In the genomic region with DNA sequence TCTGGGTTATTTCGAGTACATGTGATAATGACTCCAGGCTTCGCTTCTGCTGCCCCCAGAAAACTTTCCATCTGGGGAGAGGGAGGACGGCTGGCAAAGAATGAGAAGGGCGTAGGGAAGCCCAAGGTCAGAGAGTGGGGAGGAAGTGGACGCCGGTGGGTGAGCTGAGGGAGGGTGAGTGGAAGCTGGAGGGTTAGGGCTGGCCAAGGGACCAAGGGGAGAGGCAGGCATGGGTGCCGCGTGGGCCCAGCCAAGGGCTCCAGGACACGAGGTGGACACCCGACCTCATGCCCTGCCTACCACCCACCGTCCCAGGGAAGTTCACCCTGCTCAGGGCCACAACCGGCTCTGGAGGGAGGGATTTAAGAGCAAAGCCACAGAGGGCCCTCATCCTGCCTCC, we compare ENCODE assay signal across 20 cellular contexts.
"Had no signal": no experiment of that assay in that cellular context is flagged by ENCODE, and none has a peak within 500 bp of the region (broad histone marks: within the 10 kb centered on the region; RNA-seq: fewer than 3 reads in every experiment).

No MANE protein-coding gene starts in this region.

- H3K27me3 ChIP-seq: right lobe of liver had no signal

- ATAC-seq: left colon; mucosa of descending colon; natural killer cell treated with Interleukin-12 subunit alpha and Interleukin-12 subunit beta and Interleukin-15 and Interleukin-18, amount 100 ng/mL, for 72 hours; psoas muscle; right lobe of liver; stimulated activated naive B cell treated with anti-CD40 and anti-IgM and Interleukin-4, amounts not matched to agents 10 μg/mL and 1 μg/mL and 100 μg/mL, for 72 hours had no signal

- H3K27ac ChIP-seq: dorsolateral prefrontal cortex, right lobe of liver, suprapubic skin had no signal

- H3K9me3 ChIP-seq: mucosa of descending colon, psoas muscle, right lobe of liver, suprapubic skin had no signal

- DNase-seq: dorsolateral prefrontal cortex; effector CD4-positive, alpha-beta T cell; head of caudate nucleus; hippocampal formation; left colon; mesenchymal stem cell; naive B cell; nucleus accumbens; posterior cingulate gyrus; psoas muscle; right lobe of liver; small intestine; stimulated activated CD4-positive, alpha-beta T cell treated with anti-CD3 and anti-CD28 coated beads, Interleukin-15, amount 100 ng/mL, for 24 hours; stimulated activated CD4-positive, alpha-beta T cell treated with anti-CD3 and anti-CD28 coated beads, Interleukin-2, amount 100 ng/mL, for 48 hours; stimulated activated naive B cell treated with anti-CD40 and anti-IgM and Interleukin-4, amounts not matched to agents 10 μg/mL and 1 μg/mL and 100 μg/mL, for 72 hours; trophoblast cell had no signal

- H3K36me3 ChIP-seq: right lobe of liver, suprapubic skin had no signal

- H3K4me3 ChIP-seq: dorsolateral prefrontal cortex, lung, mucosa of descending colon, psoas muscle, right lobe of liver, suprapubic skin had no signal
